ENCODE assay signal across 8 cellular contexts in genomic region chr19:42201489-42202289, GRCh38. TPM values are rescaled to one million over a fixed set of nuclear protein-coding genes. Genes with fewer than 3 reads are reported as not detected.
DNase-seq lines count a peak whose midpoint lies in the region; ATAC-seq and TF ChIP-seq lines count a peak whose summit lies in the region.

No MANE protein-coding gene starts in this region.

- H3K4me3 ChIP-seq in heart right ventricle (peak overlapping the region in 1 of 10 donors; percentile 37), testis (no peak overlapping the region), ascending aorta (no peak overlapping the region)

- 77 to 79% methylated on average over 6 of the region's 6 CpGs for WGBS in heart right ventricle, 2 donors
- 61 to 72% methylated on average over 6 of the region's 6 CpGs for WGBS in testis, 2 donors

- H3K9me3 ChIP-seq in heart right ventricle (no peaks in the 10 kb centered on the region), testis (no peaks in the 10 kb centered on the region), ascending aorta (no peaks in the 10 kb centered on the region)

- H3K27ac ChIP-seq in heart right ventricle = peak overlapping the region in 7 of 10 donors; percentile 34 to 93 (median 58)
- H3K27ac ChIP-seq in testis = peak overlapping the region; percentile 19 to 30
- H3K27ac ChIP-seq in ascending aorta = peak overlapping the region in 1 of 2 donors; percentile 15

- TF ChIP-seq CTCF in heart right ventricle (IDR thresholded peaks at IDR 0.05) (no peak), testis (IDR thresholded peaks at IDR 0.05) (no peak), ascending aorta (IDR thresholded peaks at IDR 0.05) (no peak)

- H3K4me1 ChIP-seq in heart right ventricle = peaks cover 0 to 79% (median 13%) of the 10 kb centered on the region in 9 donors
- no peaks in the 10 kb centered on the region for H3K4me1 ChIP-seq in testis
- H3K4me1 ChIP-seq in ascending aorta = no peaks in the 10 kb centered on the region

- H3K27me3 ChIP-seq in heart right ventricle (no peaks in the 10 kb centered on the region), testis (no peaks in the 10 kb centered on the region), ascending aorta (no peaks in the 10 kb centered on the region)

- no peak for TF ChIP-seq POLR2A in testis (IDR thresholded peaks at IDR 0.05)

- ATAC-seq in heart right ventricle = peak; percentile 33 to 66 (median 58)
- no peak for ATAC-seq in GM18907 (IDR thresholded peaks at IDR 0.05; ENCODE audit: unreplicated experiment)

- intact Hi-C loops in heart right ventricle (cut with DNase I) = loop anchor here in 1 of 10 donors (5.0 kb wide), 1 partner anchor 74 kb away; no protein-coding TSS in a partner anchor
- intact Hi-C loops in testis (cut with DNase I; ENCODE audit: low total_unique reads) = no loop called here
- intact Hi-C loops in ascending aorta (cut with DNase I) = no loop called here

- peaks cover 0 to 91% (median 14%) of the 10 kb centered on the region in 9 donors for H3K36me3 ChIP-seq in heart right ventricle
- H3K36me3 ChIP-seq in testis (ENCODE audit: low read depth, missing control alignments) = no peaks in the 10 kb centered on the region
- peaks cover 46 to 88% of the 10 kb centered on the region in 2 donors for H3K36me3 ChIP-seq in ascending aorta

- DNase-seq in activated gamma-delta T cell treated with Interleukin-2 at 50 U/mL for 16 hours (peak; percentile 52), activated gamma-delta T cell (lab: John Stamatoyannopoulos, UW) (no peak), T-helper 22 cell (ENCODE audit: low read depth) (peak; percentile 37), heart right ventricle (no peak), testis (no peak), ascending aorta (ENCODE audit: low spot score in 2 of 2) (no peak), T1000 (lab: John Stamatoyannopoulos, UW) (no peak)

RNA-seq across cellular contexts. Expression of gene DEDD2, which starts 15.8 kb away (rescaled TPM):
- 10 to 100 TPM in 9 of 10 donors, 1 to 10 TPM in 1; 9.8 to 20.5 (median 12.2) TPM for total RNA-seq in heart right ventricle
- 10 to 100 TPM; 12.9 to 15.2 TPM for polyA plus RNA-seq in heart right ventricle
- total RNA-seq in testis = 10 to 100 TPM; 54.4 to 80.0 TPM
- polyA plus RNA-seq in testis (ENCODE audit: insufficient read depth, low read depth, low replicate concordance) = 40.7 TPM
- total RNA-seq in ascending aorta = 30.2 TPM

RNA-seq across cellular contexts. Expression of gene ZNF526, which starts 18.4 kb away (rescaled TPM):
- total RNA-seq in heart right ventricle = 1 to 10 TPM; 3.2 to 7.0 (median 5.4) TPM
- polyA plus RNA-seq in heart right ventricle = 1 to 10 TPM; 3.2 to 3.4 TPM
- total RNA-seq in testis = 10 to 100 TPM; 10.1 to 12.2 TPM
- 10.1 TPM for polyA plus RNA-seq in testis (ENCODE audit: insufficient read depth, low read depth, low replicate concordance)
- total RNA-seq in ascending aorta = 7.0 TPM

RNA-seq across cellular contexts. Expression of gene GSK3A, which starts 40.7 kb away (rescaled TPM):
- total RNA-seq in heart right ventricle = 10 to 100 TPM; 31.9 to 46.1 (median 36.4) TPM
- 10 to 100 TPM; 31.2 to 51.0 TPM for polyA plus RNA-seq in heart right ventricle
- 10 to 100 TPM; 54.3 to 64.3 TPM for total RNA-seq in testis
- 98.1 TPM for polyA plus RNA-seq in testis (ENCODE audit: insufficient read depth, low read depth, low replicate concordance)
- total RNA-seq in ascending aorta = 27.0 TPM

RNA-seq across cellular contexts. Expression of gene ERF, which starts 53.2 kb away (rescaled TPM):
- 10 to 100 TPM; 29.8 to 40.2 (median 32.9) TPM for total RNA-seq in heart right ventricle
- polyA plus RNA-seq in heart right ventricle = 10 to 100 TPM; 31.8 to 49.0 TPM
- 100 to 1,000 TPM in 1 of 2 donors, 10 to 100 TPM in 1; 85.4 to 120 TPM for total RNA-seq in testis
- polyA plus RNA-seq in testis (ENCODE audit: insufficient read depth, low read depth, low replicate concordance) = 59.6 TPM
- total RNA-seq in ascending aorta = 51.6 TPM

Comparison
In these comparisons a context has a peak if more than half of its experiments do, and no peak if none do; other contexts are left out.
1. DNase-seq: peak in activated gamma-delta T cell treated with Interleukin-2 at 50 U/mL for 16 hours (single experiment) and T-helper 22 cell (single experiment); none in activated gamma-delta T cell (single experiment), heart right ventricle (0 of 2), testis (single experiment), ascending aorta (0 of 2) and T1000 (single experiment).